ENCODE assay signal across 8 cellular contexts in the genomic region with DNA sequence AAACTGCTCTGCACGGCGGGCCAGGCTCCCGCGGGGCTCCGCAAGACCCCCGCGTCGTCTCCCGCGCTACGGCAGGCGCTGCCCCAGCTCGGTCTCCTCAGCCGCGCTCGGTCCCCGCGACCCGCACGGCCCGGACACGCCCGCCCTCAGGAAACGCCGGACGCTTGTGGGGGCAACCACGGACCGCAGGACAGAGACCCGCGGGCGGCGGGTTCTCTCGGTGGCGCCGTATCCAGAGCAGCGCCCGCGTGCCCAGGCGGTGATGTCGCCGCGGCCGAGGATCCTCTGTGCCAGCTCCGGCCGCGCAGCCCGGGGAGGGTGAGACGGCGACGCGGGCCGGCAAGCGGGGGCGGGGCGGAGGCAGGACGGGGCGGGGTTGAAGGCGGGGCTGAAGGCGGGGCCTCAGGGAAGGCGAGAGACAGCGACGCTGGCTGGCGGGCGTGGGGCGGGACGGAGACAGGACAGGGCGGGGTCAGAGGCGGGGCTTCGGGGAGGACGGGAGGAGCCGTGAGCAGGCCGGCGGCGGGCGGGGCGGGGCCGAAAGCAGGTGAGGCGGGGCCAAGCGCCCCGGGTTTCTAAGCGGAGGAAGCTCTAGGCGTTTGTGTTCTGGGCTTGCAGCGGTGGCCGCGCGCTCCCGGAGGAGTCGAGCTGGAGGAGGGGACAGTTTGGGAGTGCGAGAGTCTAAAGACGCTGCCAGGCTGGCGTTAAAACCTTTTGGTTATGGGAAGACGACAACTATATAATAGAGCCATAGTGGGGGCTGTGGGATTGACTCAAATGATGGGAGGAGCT.
DNase-seq lines count a peak whose midpoint lies in the region; ATAC-seq lines count a peak whose summit lies in the region.

A gene (minus strand): TSS at position 289 of the 792 bp plus-strand sequence. CDS start 2,112 bp downstream, outside the sequence.

- DNase-seq in AG08395 (ENCODE audit: low spot score) (peak; percentile 98), NCI-H345 treated with DMSO at 0.1 percent for 48 hours (lab: John Stamatoyannopoulos, UW; ENCODE audit: unreplicated experiment) (peak; percentile 80), cortex of kidney (lab: John Stamatoyannopoulos, UW) (peak; percentile 41), left kidney (ENCODE audit: low read depth, low spot score) (peak; percentile 98)
- DNase-seq in activated CD4-positive, alpha-beta T cell treated with anti-CD3 and anti-CD28 coated beads, Interleukin-2, amount 50 U/mL, for 1 hour, result peak; percentile 99
- DNase-seq in stimulated activated CD4-positive, alpha-beta T cell treated with anti-CD3 and anti-CD28 coated beads, Interleukin-1b, Interleukin-23, amount 100 ng/mL, for 24 hours (ENCODE audit: low read depth in 4 of 4, low spot score in 1 of 4), result peak; percentile 96 to 100 (median 98)

- peak; percentile 97 for ATAC-seq in GM18909 (IDR thresholded peaks at IDR 0.05; ENCODE audit: poor library complexity, unreplicated experiment)
- peak; percentile 97 for ATAC-seq in HG03196 (IDR thresholded peaks at IDR 0.05; ENCODE audit: unreplicated experiment)

Comparison
In these comparisons a context has a peak if more than half of its experiments do, and no peak if none do; other contexts are left out.
1. Peak in every context shown above with its lines: DNase-seq and ATAC-seq.
2. DNase-seq: peak in every context shown above with its lines; median percentile 99 in activated CD4-positive, alpha-beta T cell treated with anti-CD3 and anti-CD28 coated beads, Interleukin-2, amount 50 U/mL, for 1 hour; 98 in AG08395; 98 in left kidney; 98 in stimulated activated CD4-positive, alpha-beta T cell treated with anti-CD3 and anti-CD28 coated beads, Interleukin-1b, Interleukin-23, amount 100 ng/mL, for 24 hours; 80 in NCI-H345 treated with DMSO at 0.1 percent for 48 hours; 41 in cortex of kidney.